Comparison of ENCODE assay signal across 19 cellular contexts in genomic region chr6:165847407-165848098, GRCh38.
DNase-seq lines count a peak whose midpoint lies in the region; ATAC-seq and TF ChIP-seq lines count a peak whose summit lies in the region.
"Had no signal": no experiment of that assay in that cellular context is flagged by ENCODE, and none has a peak within 500 bp of the region (broad histone marks: within the 10 kb centered on the region; RNA-seq: fewer than 3 reads in every experiment).

No MANE protein-coding gene starts in this region.

- H3K4me3 ChIP-seq in RWPE2 (ENCODE audit: severe bottlenecking) (no peak overlapping the region), fibroblast of lung (replicated peaks in 1 of 4; ENCODE audit: control extremely low read depth in 1 of 4, insufficient read depth in 1 of 4, low read depth in 3 of 4, low read length in 4 of 4) (no peak overlapping the region)

- H3K4me2 ChIP-seq in fibroblast of lung (ENCODE audit: extremely low read depth, insufficient read depth, low read length): no peak overlapping the region

- no peak overlapping the region for H3K9ac ChIP-seq in fibroblast of lung (ENCODE audit: insufficient read depth, low read length)

- H4K20me1 ChIP-seq in fibroblast of lung (ENCODE audit: control insufficient read depth, extremely low read depth, insufficient read depth, low read length): no peaks in the 10 kb centered on the region

- H3K27me3 Mint-ChIP-seq in activated CD4-positive, alpha-beta T cell treated with anti-CD3 and anti-CD28 coated beads for 36 hours: peaks cover 41% of the 10 kb centered on the region
- H3K27me3 Mint-ChIP-seq in osteocyte (ENCODE audit: unreplicated experiment): peaks cover 19% of the 10 kb centered on the region

- intact Hi-C loops in activated CD4-positive, alpha-beta T cell treated with anti-CD3 and anti-CD28 coated beads for 36 hours (cut with DNase I, micrococcal nuclease): no loop called here

- H3K9me3 Mint-ChIP-seq in activated CD4-positive, alpha-beta T cell treated with anti-CD3 and anti-CD28 coated beads for 36 hours (ENCODE audit: low read depth): no peaks in the 10 kb centered on the region
- no peaks in the 10 kb centered on the region for H3K9me3 Mint-ChIP-seq in osteocyte (ENCODE audit: unreplicated experiment)
- H3K9me3 Mint-ChIP-seq: activated T-helper 2 cell treated with anti-CD3 and anti-CD28 coated beads, Interferon-gamma antibody, Interleukin-2, Interleukin-4, amounts not matched to agents 10 μg/mL and 5 μg/mL and 100 μg/mL, durations not matched to agents 14 hours and 24 hours and 36 hours; T-cell had no signal

- H3K27ac Mint-ChIP-seq in activated CD4-positive, alpha-beta T cell treated with anti-CD3 and anti-CD28 coated beads for 36 hours: no peak overlapping the region
- H3K27ac Mint-ChIP-seq in osteocyte (ENCODE audit: unreplicated experiment): no peak overlapping the region
- H3K27ac Mint-ChIP-seq: activated T-helper 2 cell treated with anti-CD3 and anti-CD28 coated beads, Interferon-gamma antibody, Interleukin-2, Interleukin-4, amounts not matched to agents 10 μg/mL and 5 μg/mL and 100 μg/mL, durations not matched to agents 14 hours and 24 hours and 36 hours; HFFc6; T-cell had no signal

- ATAC-seq in activated CD4-positive, alpha-beta T cell treated with anti-CD3 and anti-CD28 coated beads for 36 hours: no peak
- ATAC-seq in RWPE2 (ENCODE audit: low read depth): 0 out of 3 replicates have a peak, but pooled peaks have one; percentile 12
- ATAC-seq in HG03159 (IDR thresholded peaks at IDR 0.05; ENCODE audit: unreplicated experiment): no peak

- peaks cover 38% of the 10 kb centered on the region for H3K27me3 ChIP-seq in RWPE2 (ENCODE audit: insufficient read depth, poor library complexity, severe bottlenecking)
- H3K27me3 ChIP-seq in fibroblast of lung (ENCODE audit: control insufficient read depth, insufficient read depth, low read length): no peaks in the 10 kb centered on the region
- H3K27me3 ChIP-seq: ascending aorta, MG63, upper lobe of left lung had no signal

- TF ChIP-seq CTCF in RWPE2 (IDR thresholded peaks at IDR 0.05; ENCODE audit: poor library complexity, severe bottlenecking) (no peak), fibroblast of lung (conservative IDR thresholded peaks at IDR 0.05 in 1 of 2, IDR thresholded peaks at IDR 0.05 in 1 of 2; ENCODE audit: low read depth in 1 of 2, low read length in 2 of 2) (no peak), osteocyte (IDR thresholded peaks at IDR 0.05) (no peak)

- H3K36me3 Mint-ChIP-seq in activated CD4-positive, alpha-beta T cell treated with anti-CD3 and anti-CD28 coated beads for 36 hours (ENCODE audit: low read depth): no peaks in the 10 kb centered on the region
- no peaks in the 10 kb centered on the region for H3K36me3 Mint-ChIP-seq in osteocyte (ENCODE audit: unreplicated experiment)
- H3K36me3 Mint-ChIP-seq: T-cell had no signal

- H3K27ac ChIP-seq in RWPE2 (ENCODE audit: poor library complexity, severe bottlenecking): no peak overlapping the region
- H3K27ac ChIP-seq in fibroblast of lung (ENCODE audit: insufficient read depth, low read length): no peak overlapping the region
- H3K27ac ChIP-seq: ascending aorta, upper lobe of left lung had no signal

- peak; percentile 15 for DNase-seq in activated CD4-positive, alpha-beta T cell treated with anti-CD3 and anti-CD28 coated beads for 36 hours
- DNase-seq in activated CD4-positive, alpha-beta T cell treated with anti-CD3 and anti-CD28 coated beads, Interleukin-2, amount 50 U/mL, for 48 hours: no peak
- no peak for DNase-seq in RWPE2 (ENCODE audit: low spot score)
- DNase-seq in fibroblast of lung (ENCODE audit: low read depth in 2 of 2): peak; percentile 60 to 81
- DNase-seq in osteocyte (ENCODE audit: extremely low spot score, unreplicated experiment): peak; percentile 73
- DNase-seq in C1 segment of cervical spinal cord (lab: John Stamatoyannopoulos, UW): no peak
- DNase-seq in NCI-H69 (lab: John Stamatoyannopoulos, UW): no peak
- DNase-seq: activated CD4-positive, alpha-beta T cell treated with anti-CD3 and anti-CD28 coated beads for 4 hours; HFFc6; mammary epithelial cell; MG63; occipital lobe; stimulated activated CD8-positive, alpha-beta memory T cell treated with anti-CD3 and anti-CD28 coated beads, Interleukin-4, amount 100 ng/mL, for 48 hours; upper lobe of left lung had no signal

- H3K36me3 ChIP-seq in RWPE2 (ENCODE audit: low read depth) (no peaks in the 10 kb centered on the region), fibroblast of lung (ENCODE audit: control insufficient read depth, insufficient read depth, low read length) (no peaks in the 10 kb centered on the region)
- H3K36me3 ChIP-seq: ascending aorta, heart right ventricle, MG63, upper lobe of left lung had no signal

- no peak overlapping the region for H3K4me3 Mint-ChIP-seq in activated CD4-positive, alpha-beta T cell treated with anti-CD3 and anti-CD28 coated beads for 36 hours
- H3K4me3 Mint-ChIP-seq in osteocyte (ENCODE audit: unreplicated experiment): no peak overlapping the region
- H3K4me3 Mint-ChIP-seq: HFFc6, T-cell had no signal

- POLR2A ChIA-PET in activated CD4-positive, alpha-beta T cell treated with anti-CD3 and anti-CD28 coated beads for 36 hours (lab: Charles Lee): no interaction called here

- no peaks in the 10 kb centered on the region for H3K9me3 ChIP-seq in RWPE2 (ENCODE audit: severe bottlenecking)
- H3K9me3 ChIP-seq in fibroblast of lung (ENCODE audit: control insufficient read depth, insufficient read depth, low read depth, low read length): no peaks in the 10 kb centered on the region
- H3K9me3 ChIP-seq: ascending aorta, heart right ventricle, MG63, upper lobe of left lung had no signal

- H3K4me1 Mint-ChIP-seq in activated CD4-positive, alpha-beta T cell treated with anti-CD3 and anti-CD28 coated beads for 36 hours: peaks cover 10% of the 10 kb centered on the region
- H3K4me1 Mint-ChIP-seq in osteocyte (ENCODE audit: unreplicated experiment): no peaks in the 10 kb centered on the region

- H3K79me2 ChIP-seq in fibroblast of lung (ENCODE audit: control insufficient read depth, insufficient read depth, low read length): no peaks in the 10 kb centered on the region

- H2AFZ ChIP-seq in fibroblast of lung (ENCODE audit: low read length): no peak overlapping the region

- H3K4me1 ChIP-seq in RWPE2 (ENCODE audit: insufficient read depth, poor library complexity, severe bottlenecking) (no peaks in the 10 kb centered on the region), fibroblast of lung (ENCODE audit: control insufficient read depth, extremely low read depth, insufficient read depth, low read length) (no peaks in the 10 kb centered on the region)
- H3K4me1 ChIP-seq: ascending aorta had no signal

- CTCF ChIA-PET in activated CD4-positive, alpha-beta T cell treated with anti-CD3 and anti-CD28 coated beads for 36 hours (lab: Charles Lee): interaction anchor here (0.6 kb wide), 1 partner anchor 20 kb away, joined by 3 read pairs; no protein-coding TSS in a partner anchor

Comparison
In these comparisons a context has a peak if more than half of its experiments do, and no peak if none do; other contexts are left out.
1. DNase-seq: peak in activated CD4-positive, alpha-beta T cell treated with anti-CD3 and anti-CD28 coated beads for 36 hours (single experiment), fibroblast of lung (2 of 2) and osteocyte (single experiment); none in activated CD4-positive, alpha-beta T cell treated with anti-CD3 and anti-CD28 coated beads, Interleukin-2, amount 50 U/mL, for 48 hours (0 of 2), RWPE2 (single experiment), C1 segment of cervical spinal cord (0 of 14) and NCI-H69 (single experiment).